ENCODE assay signal across 8 cellular contexts in genomic region chr2:29923110-29923721, GRCh38. TPM values are rescaled to one million over a fixed set of nuclear protein-coding genes. Genes with fewer than 3 reads are reported as not detected.
DNase-seq lines count a peak whose midpoint lies in the region; ATAC-seq and TF ChIP-seq lines count a peak whose summit lies in the region.

No MANE protein-coding gene starts in this region.

- H3K9ac ChIP-seq in SK-N-SH: no peak overlapping the region

- no peaks in the 10 kb centered on the region for H3K9me2 ChIP-seq in SK-N-SH

- 0 out of 4 replicates have a peak, but pooled peaks of 1 of the 2 experiments have one; percentile 10 for TF ChIP-seq EP300 in SK-N-SH (IDR thresholded peaks at IDR 0.05; ENCODE audit: borderline replicate concordance in 1 of 2, low read depth in 1 of 2, low read length in 1 of 2)

- no peaks in the 10 kb centered on the region for H4K20me1 ChIP-seq in SK-N-SH (ENCODE audit: insufficient read depth)

- H2AFZ ChIP-seq in SK-N-SH (ENCODE audit: low read depth): no peak overlapping the region

- H3K4me1 ChIP-seq in SK-N-SH (ENCODE audit: control insufficient read depth in 1 of 2, insufficient read depth in 2 of 2, low read depth in 1 of 2, low read length in 1 of 2): peaks cover 0 to 11% of the 10 kb centered on the region in 2 experiments; a peak in 2 of 4 replicates

- POLR2A ChIA-PET in AG04449 (lab: Yijun Ruan, JAX): no interaction called here
- POLR2A ChIA-PET in SK-N-SH (lab: Yijun Ruan, JAX): interaction anchor here (1.2 to 5.9 kb wide), 2 partner anchors 104 to 193 kb away, joined by 3 to 66 read pairs; no protein-coding TSS in a partner anchor

- no peaks in the 10 kb centered on the region for H3K9me3 ChIP-seq in SK-N-SH

- H3K79me2 ChIP-seq in SK-N-SH (ENCODE audit: insufficient read depth): no peaks in the 10 kb centered on the region

- DNase-seq in AG04449 (ENCODE audit: low read depth, low spot score) (peak; percentile 5), NAMALWA (ENCODE audit: low spot score) (peak; percentile 76), SK-N-SH (peak; percentile 71), astrocyte of the hippocampus (ENCODE audit: low read depth, low spot score) (peak; percentile 77), iPS-NIHi11 (ENCODE audit: low spot score) (peak; percentile 66)
- peak; percentile 58 for DNase-seq in stimulated activated CD4-positive, alpha-beta T cell treated with anti-CD3 and anti-CD28 coated beads, Interleukin-15, amount 100 ng/mL, for 24 hours

- H3K4me2 ChIP-seq in SK-N-SH: no peak overlapping the region

- WGBS in SK-N-SH (ENCODE audit: low lambda C conversion rate): 24% methylated on average over 3 of the region's 3 CpGs

- H3K4me3 ChIP-seq in AG04449 (ENCODE audit: low read depth, low read length) (no peak overlapping the region), SK-N-SH (ENCODE audit: low read depth in 2 of 2, low read length in 1 of 2) (no peak overlapping the region; a peak in 1 of 4 replicates)

- CTCF ChIA-PET in AG04449 (lab: Yijun Ruan, JAX): interaction anchor here (0.6 to 7.5 kb wide), 36 partner anchors 9 to 967 kb away, joined by 3 to 61 read pairs (median 4); no protein-coding TSS in a partner anchor
- CTCF ChIA-PET in SK-N-SH (lab: Yijun Ruan, JAX): interaction anchor here (0.5 to 14.9 kb wide), 73 partner anchors 12 to 980 kb away, joined by 3 to 398 read pairs (median 4); partner anchors contain the start of gene YPEL5

- peaks cover 38% of the 10 kb centered on the region for H3K27me3 ChIP-seq in SK-N-SH (ENCODE audit: insufficient read depth)

- H3F3A ChIP-seq in SK-N-SH (replicated peaks; ENCODE audit: insufficient read depth): no peaks in the 10 kb centered on the region

- no peaks in the 10 kb centered on the region for H3K36me3 ChIP-seq in SK-N-SH (replicated peaks in 1 of 2; ENCODE audit: control insufficient read depth in 1 of 2, insufficient read depth in 2 of 2, low read length in 1 of 2)

- TF ChIP-seq RAD21 in SK-N-SH (IDR thresholded peaks at IDR 0.05; ENCODE audit: low read length): peak; percentile 99

- ATAC-seq in HG03469 (IDR thresholded peaks at IDR 0.05; ENCODE audit: unreplicated experiment): no peak

- peak; percentile 74 for TF ChIP-seq CTCF in AG04449 (IDR thresholded peaks at IDR 0.05; ENCODE audit: insufficient read depth, low read length, missing control alignments)
- TF ChIP-seq CTCF in GM12873 (IDR thresholded peaks at IDR 0.05; ENCODE audit: insufficient read depth, low read depth, low read length, missing control alignments): peak; percentile 84
- peak; percentile 99 for TF ChIP-seq CTCF in SK-N-SH (IDR thresholded peaks at IDR 0.05)

- no peak overlapping the region; a peak in 1 of 4 replicates for H3K27ac ChIP-seq in SK-N-SH (ENCODE audit: low read depth in 2 of 2, low read length in 1 of 2)

TF ChIP-seq in SK-N-SH, 30 proteins besides CTCF, POLR2A, EP300 and RAD21 (continues in another document):
- TF ChIP-seq TEAD4 (IDR thresholded peaks at IDR 0.05; ENCODE audit: borderline replicate concordance, insufficient read depth): no peak
- no peak for TF ChIP-seq MAX (IDR thresholded peaks at IDR 0.05; ENCODE audit: low read depth)
- TF ChIP-seq ELF1 (IDR thresholded peaks at IDR 0.05): no peak
- TF ChIP-seq IRF3 (IDR thresholded peaks at IDR 0.05; ENCODE audit: low read depth, low read length): no peak
- TF ChIP-seq NFIC (IDR thresholded peaks at IDR 0.05; ENCODE audit: borderline replicate concordance): no peak
- TF ChIP-seq CHD2 (IDR thresholded peaks at IDR 0.05; ENCODE audit: low read length, partially characterized antibody): peak; percentile 66
- TF ChIP-seq PBX3 (IDR thresholded peaks at IDR 0.05): no peak
- TF ChIP-seq MXI1 (IDR thresholded peaks at IDR 0.05; ENCODE audit: low read depth, low read length): no peak
- no peak for TF ChIP-seq USF1 (IDR thresholded peaks at IDR 0.05; ENCODE audit: borderline replicate concordance, low read depth)
- no peak for TF ChIP-seq GATA2 (CRISPR knock-in tag; IDR thresholded peaks at IDR 0.05)
- peak; percentile 95 for TF ChIP-seq SMC3 (IDR thresholded peaks at IDR 0.05; ENCODE audit: low read depth, low read length)
- peak; percentile 19; the same call in 1 of the 2 replicates for TF ChIP-seq NRF1 (IDR thresholded peaks at IDR 0.05; ENCODE audit: low read depth, low read length)
- peak; percentile 58; the same call in 1 of the 2 replicates for TF ChIP-seq RCOR1 (IDR thresholded peaks at IDR 0.05; ENCODE audit: low read length)
- TF ChIP-seq FOXJ3 (CRISPR knock-in tag; IDR thresholded peaks at IDR 0.05): no peak
- TF ChIP-seq YY1 (IDR thresholded peaks at IDR 0.05; ENCODE audit: low read depth): no peak
- TF ChIP-seq GABPA (IDR thresholded peaks at IDR 0.05; ENCODE audit: low read depth): no peak
- TF ChIP-seq ZBTB33 (IDR thresholded peaks at IDR 0.05; ENCODE audit: borderline replicate concordance, low read depth): no peak
- TF ChIP-seq SIN3A (IDR thresholded peaks at IDR 0.05; ENCODE audit: borderline replicate concordance, low read depth, low read length): 0 out of 2 replicates have a peak, but pooled peaks have one; percentile 42
- no peak; the same call in 1 of the 2 replicates for TF ChIP-seq REST (IDR thresholded peaks at IDR 0.05; ENCODE audit: low read depth, low read length)

RNA-seq across cellular contexts. Expression of gene ALK, which starts 1.8 kb away (rescaled TPM):
- 0.30 and 0.55 TPM in 2 replicates for polyA plus RNA-seq in SK-N-SH (2012; rRNA removed)
- polyA plus RNA-seq in SK-N-SH (2012; cell fraction: cytosol; rRNA removed): 0.22 and 0.62 TPM in 2 replicates
- polyA plus RNA-seq in SK-N-SH (2012; cell fraction: nucleus; rRNA removed): 0.32 and 0.77 TPM in 2 replicates

Comparison
In these comparisons a context has a peak if more than half of its experiments do, and no peak if none do; other contexts are left out.
1. DNase-seq: peak in every context shown above with its lines; median percentile 77 in astrocyte of the hippocampus; 76 in NAMALWA; 71 in SK-N-SH; 66 in iPS-NIHi11; 58 in stimulated activated CD4-positive, alpha-beta T cell treated with anti-CD3 and anti-CD28 coated beads, Interleukin-15, amount 100 ng/mL, for 24 hours; 5 in AG04449.